Comparison of ENCODE assay signal across 1 cellular context in the genomic region with DNA sequence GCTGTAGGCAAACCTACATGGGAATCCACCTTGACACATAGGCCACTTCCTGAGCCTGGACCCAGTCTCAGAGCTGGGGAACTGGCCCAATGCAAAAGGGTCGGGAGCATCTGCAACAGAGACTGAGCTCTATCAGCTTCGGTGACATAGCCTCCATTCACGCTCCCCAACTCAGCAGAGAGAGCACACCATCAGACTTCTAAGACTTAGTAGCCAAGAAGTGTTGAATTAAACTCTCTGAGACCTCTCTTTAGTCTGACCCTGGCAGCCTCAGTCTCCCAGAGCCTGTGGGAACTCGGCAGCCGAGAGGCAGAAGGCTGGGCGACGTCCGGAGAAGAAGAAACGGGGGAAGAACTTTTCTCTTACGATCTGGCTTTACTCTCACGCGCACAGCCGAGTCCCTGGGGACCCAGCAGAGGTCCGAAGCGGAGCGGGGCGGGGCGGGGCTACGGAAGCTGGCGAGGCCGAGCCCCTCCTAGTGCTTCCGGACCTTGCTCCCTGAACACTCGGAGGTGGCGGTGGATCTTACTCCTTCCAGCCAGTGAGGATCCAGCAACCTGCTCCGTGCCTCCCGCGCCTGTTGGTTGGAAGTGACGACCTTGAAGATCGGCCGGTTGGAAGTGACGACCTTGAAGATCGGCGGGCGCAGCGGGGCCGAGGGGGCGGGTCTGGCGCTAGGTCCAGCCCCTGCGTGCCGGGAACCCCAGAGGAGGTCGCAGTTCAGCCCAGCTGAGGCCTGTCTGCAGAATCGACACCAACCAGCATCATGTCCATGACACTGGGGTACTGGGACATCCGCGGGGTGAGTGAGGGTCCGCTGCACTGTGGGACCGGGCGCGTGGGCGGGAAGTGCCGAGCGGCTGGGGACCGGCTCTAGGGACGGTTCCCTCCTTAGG.
A peak's percentile ranks its signal among the peaks of the same experiment; 100 is the strongest.
TF ChIP-seq lines count a peak whose summit lies in the region.

A gene (plus strand): TSS at position 476 of the 896 bp plus-strand sequence. CDS start 291 bp downstream, at position 767.

TF ChIP-seq in K562, 482 proteins besides CTCF, POLR2A, EP300 and RAD21 (continued from another document and continues in another):
- TF ChIP-seq, protein P1, sequence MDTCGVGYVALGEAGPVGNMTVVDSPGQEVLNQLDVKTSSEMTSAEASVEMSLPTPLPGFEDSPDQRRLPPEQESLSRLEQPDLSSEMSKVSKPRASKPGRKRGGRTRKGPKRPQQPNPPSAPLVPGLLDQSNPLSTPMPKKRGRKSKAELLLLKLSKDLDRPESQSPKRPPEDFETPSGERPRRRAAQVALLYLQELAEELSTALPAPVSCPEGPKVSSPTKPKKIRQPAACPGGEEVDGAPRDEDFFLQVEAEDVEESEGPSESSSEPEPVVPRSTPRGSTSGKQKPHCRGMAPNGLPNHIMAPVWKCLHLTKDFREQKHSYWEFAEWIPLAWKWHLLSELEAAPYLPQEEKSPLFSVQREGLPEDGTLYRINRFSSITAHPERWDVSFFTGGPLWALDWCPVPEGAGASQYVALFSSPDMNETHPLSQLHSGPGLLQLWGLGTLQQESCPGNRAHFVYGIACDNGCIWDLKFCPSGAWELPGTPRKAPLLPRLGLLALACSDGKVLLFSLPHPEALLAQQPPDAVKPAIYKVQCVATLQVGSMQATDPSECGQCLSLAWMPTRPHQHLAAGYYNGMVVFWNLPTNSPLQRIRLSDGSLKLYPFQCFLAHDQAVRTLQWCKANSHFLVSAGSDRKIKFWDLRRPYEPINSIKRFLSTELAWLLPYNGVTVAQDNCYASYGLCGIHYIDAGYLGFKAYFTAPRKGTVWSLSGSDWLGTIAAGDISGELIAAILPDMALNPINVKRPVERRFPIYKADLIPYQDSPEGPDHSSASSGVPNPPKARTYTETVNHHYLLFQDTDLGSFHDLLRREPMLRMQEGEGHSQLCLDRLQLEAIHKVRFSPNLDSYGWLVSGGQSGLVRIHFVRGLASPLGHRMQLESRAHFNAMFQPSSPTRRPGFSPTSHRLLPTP (IDR thresholded peaks at IDR 0.05; ENCODE audit: borderline replicate concordance, extremely low read depth, insufficient read length), result no peak
- TF ChIP-seq, protein P2, sequence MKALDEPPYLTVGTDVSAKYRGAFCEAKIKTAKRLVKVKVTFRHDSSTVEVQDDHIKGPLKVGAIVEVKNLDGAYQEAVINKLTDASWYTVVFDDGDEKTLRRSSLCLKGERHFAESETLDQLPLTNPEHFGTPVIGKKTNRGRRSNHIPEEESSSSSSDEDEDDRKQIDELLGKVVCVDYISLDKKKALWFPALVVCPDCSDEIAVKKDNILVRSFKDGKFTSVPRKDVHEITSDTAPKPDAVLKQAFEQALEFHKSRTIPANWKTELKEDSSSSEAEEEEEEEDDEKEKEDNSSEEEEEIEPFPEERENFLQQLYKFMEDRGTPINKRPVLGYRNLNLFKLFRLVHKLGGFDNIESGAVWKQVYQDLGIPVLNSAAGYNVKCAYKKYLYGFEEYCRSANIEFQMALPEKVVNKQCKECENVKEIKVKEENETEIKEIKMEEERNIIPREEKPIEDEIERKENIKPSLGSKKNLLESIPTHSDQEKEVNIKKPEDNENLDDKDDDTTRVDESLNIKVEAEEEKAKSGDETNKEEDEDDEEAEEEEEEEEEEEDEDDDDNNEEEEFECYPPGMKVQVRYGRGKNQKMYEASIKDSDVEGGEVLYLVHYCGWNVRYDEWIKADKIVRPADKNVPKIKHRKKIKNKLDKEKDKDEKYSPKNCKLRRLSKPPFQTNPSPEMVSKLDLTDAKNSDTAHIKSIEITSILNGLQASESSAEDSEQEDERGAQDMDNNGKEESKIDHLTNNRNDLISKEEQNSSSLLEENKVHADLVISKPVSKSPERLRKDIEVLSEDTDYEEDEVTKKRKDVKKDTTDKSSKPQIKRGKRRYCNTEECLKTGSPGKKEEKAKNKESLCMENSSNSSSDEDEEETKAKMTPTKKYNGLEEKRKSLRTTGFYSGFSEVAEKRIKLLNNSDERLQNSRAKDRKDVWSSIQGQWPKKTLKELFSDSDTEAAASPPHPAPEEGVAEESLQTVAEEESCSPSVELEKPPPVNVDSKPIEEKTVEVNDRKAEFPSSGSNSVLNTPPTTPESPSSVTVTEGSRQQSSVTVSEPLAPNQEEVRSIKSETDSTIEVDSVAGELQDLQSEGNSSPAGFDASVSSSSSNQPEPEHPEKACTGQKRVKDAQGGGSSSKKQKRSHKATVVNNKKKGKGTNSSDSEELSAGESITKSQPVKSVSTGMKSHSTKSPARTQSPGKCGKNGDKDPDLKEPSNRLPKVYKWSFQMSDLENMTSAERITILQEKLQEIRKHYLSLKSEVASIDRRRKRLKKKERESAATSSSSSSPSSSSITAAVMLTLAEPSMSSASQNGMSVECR (CRISPR knock-in tag; IDR thresholded peaks at IDR 0.05), result no peak
- TF ChIP-seq MCM5 (IDR thresholded peaks at IDR 0.05; ENCODE audit: low read depth) (no peak), MED1 (CRISPR knock-in tag; IDR thresholded peaks at IDR 0.05; ENCODE audit: borderline replicate concordance) (no peak), PRPF4 (IDR thresholded peaks at IDR 0.05; ENCODE audit: insufficient read depth, low read depth, low read length, poor library complexity, severe bottlenecking) (no peak), ZNF140 (CRISPR knock-in tag; IDR thresholded peaks at IDR 0.05) (no peak), KLF16 (IDR thresholded peaks at IDR 0.05) (no peak), CBX2 (IDR thresholded peaks at IDR 0.05; ENCODE audit: insufficient read depth, low read length, poor library complexity, severe bottlenecking) (no peak), MEIS2 (IDR thresholded peaks at IDR 0.05; ENCODE audit: partially characterized antibody) (no peak), EWSR1 (IDR thresholded peaks at IDR 0.05; ENCODE audit: borderline replicate concordance, low read depth, partially characterized antibody) (no peak), KLF1 (tag; IDR thresholded peaks at IDR 0.05) (no peak), TEAD1 (CRISPR knock-in tag; IDR thresholded peaks at IDR 0.05) (no peak), CBFA2T3 (IDR thresholded peaks at IDR 0.05) (no peak), ZNF184 (CRISPR knock-in tag; IDR thresholded peaks at IDR 0.05) (no peak), SOX6 (IDR thresholded peaks at IDR 0.05) (peak; percentile 34; the same call in 1 of the 2 replicates), TARDBP (IDR thresholded peaks at IDR 0.05) (peak; percentile 16; the same call in 1 of the 2 replicates), BCOR (IDR thresholded peaks at IDR 0.05) (peak; percentile 72), FOXA3 (CRISPR knock-in tag; conservative IDR thresholded peaks at IDR 0.05 in 1 of 2, IDR thresholded peaks at IDR 0.05 in 1 of 2) (no peak), MTA2 (IDR thresholded peaks at IDR 0.05; ENCODE audit: low read depth) (no peak), JUND (IDR thresholded peaks at IDR 0.05; ENCODE audit: borderline replicate concordance, low read depth, low read length) (no peak; the same call in 1 of the 2 replicates), JUND (tag; IDR thresholded peaks at IDR 0.05; ENCODE audit: borderline replicate concordance, low read depth, low read length) (no peak), ZNF75A (CRISPR knock-in tag; IDR thresholded peaks at IDR 0.05) (no peak), FOSL1 (tag; conservative IDR thresholded peaks at IDR 0.05) (no peak), CREM (IDR thresholded peaks at IDR 0.05; ENCODE audit: low read depth) (no peak; the same call in none of the 2 replicates), ZNF778 (CRISPR knock-in tag; IDR thresholded peaks at IDR 0.05) (no peak), SRSF3 (IDR thresholded peaks at IDR 0.05; ENCODE audit: insufficient read depth, low read length) (no peak), PCBP2 (IDR thresholded peaks at IDR 0.05; ENCODE audit: low read depth, low read length, poor library complexity, severe bottlenecking) (no peak), ZNF232 (CRISPR knock-in tag; IDR thresholded peaks at IDR 0.05) (no peak), MXI1 (IDR thresholded peaks at IDR 0.05; ENCODE audit: low read depth, low read length) (no peak), ZNF324 (CRISPR knock-in tag; IDR thresholded peaks at IDR 0.05) (no peak)
- TF ChIP-seq, protein P3, sequence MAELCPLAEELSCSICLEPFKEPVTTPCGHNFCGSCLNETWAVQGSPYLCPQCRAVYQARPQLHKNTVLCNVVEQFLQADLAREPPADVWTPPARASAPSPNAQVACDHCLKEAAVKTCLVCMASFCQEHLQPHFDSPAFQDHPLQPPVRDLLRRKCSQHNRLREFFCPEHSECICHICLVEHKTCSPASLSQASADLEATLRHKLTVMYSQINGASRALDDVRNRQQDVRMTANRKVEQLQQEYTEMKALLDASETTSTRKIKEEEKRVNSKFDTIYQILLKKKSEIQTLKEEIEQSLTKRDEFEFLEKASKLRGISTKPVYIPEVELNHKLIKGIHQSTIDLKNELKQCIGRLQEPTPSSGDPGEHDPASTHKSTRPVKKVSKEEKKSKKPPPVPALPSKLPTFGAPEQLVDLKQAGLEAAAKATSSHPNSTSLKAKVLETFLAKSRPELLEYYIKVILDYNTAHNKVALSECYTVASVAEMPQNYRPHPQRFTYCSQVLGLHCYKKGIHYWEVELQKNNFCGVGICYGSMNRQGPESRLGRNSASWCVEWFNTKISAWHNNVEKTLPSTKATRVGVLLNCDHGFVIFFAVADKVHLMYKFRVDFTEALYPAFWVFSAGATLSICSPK (IDR thresholded peaks at IDR 0.05; ENCODE audit: borderline replicate concordance), result no peak
- TF ChIP-seq, protein P4, sequence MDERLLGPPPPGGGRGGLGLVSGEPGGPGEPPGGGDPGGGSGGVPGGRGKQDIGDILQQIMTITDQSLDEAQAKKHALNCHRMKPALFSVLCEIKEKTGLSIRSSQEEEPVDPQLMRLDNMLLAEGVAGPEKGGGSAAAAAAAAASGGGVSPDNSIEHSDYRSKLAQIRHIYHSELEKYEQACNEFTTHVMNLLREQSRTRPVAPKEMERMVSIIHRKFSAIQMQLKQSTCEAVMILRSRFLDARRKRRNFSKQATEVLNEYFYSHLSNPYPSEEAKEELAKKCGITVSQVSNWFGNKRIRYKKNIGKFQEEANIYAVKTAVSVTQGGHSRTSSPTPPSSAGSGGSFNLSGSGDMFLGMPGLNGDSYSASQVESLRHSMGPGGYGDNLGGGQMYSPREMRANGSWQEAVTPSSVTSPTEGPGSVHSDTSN (CRISPR knock-in tag; IDR thresholded peaks at IDR 0.05; ENCODE audit: low read depth), result no peak
- TF ChIP-seq, protein P4 (tag; conservative IDR thresholded peaks at IDR 0.05; ENCODE audit: low read depth), result no peak
- TF ChIP-seq, protein P5, sequence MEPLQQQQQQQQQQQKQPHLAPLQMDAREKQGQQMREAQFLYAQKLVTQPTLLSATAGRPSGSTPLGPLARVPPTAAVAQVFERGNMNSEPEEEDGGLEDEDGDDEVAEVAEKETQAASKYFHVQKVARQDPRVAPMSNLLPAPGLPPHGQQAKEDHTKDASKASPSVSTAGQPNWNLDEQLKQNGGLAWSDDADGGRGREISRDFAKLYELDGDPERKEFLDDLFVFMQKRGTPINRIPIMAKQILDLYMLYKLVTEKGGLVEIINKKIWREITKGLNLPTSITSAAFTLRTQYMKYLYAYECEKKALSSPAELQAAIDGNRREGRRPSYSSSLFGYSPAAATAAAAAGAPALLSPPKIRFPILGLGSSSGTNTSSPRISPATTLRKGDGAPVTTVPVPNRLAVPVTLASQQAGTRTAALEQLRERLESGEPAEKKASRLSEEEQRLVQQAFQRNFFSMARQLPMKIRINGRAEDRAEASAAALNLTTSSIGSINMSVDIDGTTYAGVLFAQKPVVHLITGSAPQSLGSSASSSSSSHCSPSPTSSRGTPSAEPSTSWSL (CRISPR knock-in tag; IDR thresholded peaks at IDR 0.05; ENCODE audit: borderline replicate concordance), result no peak
